1 cellular context compared by ENCODE assay signal in the genomic region with DNA sequence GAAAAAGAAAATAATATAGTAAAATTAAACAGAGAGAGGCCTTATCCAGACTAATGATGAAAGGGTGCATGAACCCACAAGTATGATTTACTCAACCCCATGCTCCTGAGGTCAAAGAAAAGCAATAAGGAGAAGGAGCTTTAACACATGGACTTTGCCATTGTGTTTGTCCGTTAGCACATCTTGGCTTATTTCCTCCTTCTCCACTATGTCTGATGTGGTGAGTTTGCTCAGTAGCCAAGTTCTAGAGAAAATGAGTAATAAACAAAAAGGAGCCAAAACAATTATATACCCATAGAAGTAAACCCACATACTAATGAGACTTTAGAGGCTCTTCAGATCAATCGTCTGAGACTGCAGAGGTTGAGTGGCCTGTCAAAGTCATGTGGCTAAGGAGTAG.
TF ChIP-seq lines count a peak whose summit lies in the region.

No MANE protein-coding gene starts in this region.

TF ChIP-seq in K562, 482 proteins besides CTCF, POLR2A, EP300 and RAD21 (continued from another document):
- peak in 1 of 2 experiments; percentile 47; a peak in 1 of 4 replicates for TF ChIP-seq MNT (conservative IDR thresholded peaks at IDR 0.05)
- TF ChIP-seq, protein P1, sequence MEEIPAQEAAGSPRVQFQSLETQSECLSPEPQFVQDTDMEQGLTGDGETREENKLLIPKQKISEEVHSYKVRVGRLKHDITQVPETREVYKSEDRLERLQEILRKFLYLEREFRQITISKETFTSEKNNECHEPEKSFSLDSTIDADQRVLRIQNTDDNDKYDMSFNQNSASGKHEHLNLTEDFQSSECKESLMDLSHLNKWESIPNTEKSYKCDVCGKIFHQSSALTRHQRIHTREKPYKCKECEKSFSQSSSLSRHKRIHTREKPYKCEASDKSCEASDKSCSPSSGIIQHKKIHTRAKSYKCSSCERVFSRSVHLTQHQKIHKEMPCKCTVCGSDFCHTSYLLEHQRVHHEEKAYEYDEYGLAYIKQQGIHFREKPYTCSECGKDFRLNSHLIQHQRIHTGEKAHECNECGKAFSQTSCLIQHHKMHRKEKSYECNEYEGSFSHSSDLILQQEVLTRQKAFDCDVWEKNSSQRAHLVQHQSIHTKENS (CRISPR knock-in tag; IDR thresholded peaks at IDR 0.05): no peak
- TF ChIP-seq FOXA3 (CRISPR knock-in tag; conservative IDR thresholded peaks at IDR 0.05 in 1 of 2, IDR thresholded peaks at IDR 0.05 in 1 of 2): no peak
- TF ChIP-seq, protein P2, sequence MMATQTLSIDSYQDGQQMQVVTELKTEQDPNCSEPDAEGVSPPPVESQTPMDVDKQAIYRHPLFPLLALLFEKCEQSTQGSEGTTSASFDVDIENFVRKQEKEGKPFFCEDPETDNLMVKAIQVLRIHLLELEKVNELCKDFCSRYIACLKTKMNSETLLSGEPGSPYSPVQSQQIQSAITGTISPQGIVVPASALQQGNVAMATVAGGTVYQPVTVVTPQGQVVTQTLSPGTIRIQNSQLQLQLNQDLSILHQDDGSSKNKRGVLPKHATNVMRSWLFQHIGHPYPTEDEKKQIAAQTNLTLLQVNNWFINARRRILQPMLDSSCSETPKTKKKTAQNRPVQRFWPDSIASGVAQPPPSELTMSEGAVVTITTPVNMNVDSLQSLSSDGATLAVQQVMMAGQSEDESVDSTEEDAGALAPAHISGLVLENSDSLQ (IDR thresholded peaks at IDR 0.05): 0 out of 2 replicates have a peak, but pooled peaks have one; percentile 28
- TF ChIP-seq POLR2AphosphoS5 (IDR thresholded peaks at IDR 0.05; ENCODE audit: control insufficient read depth, insufficient read depth, low read depth, low read length): no peak
- no peak for TF ChIP-seq SETDB1 (IDR thresholded peaks at IDR 0.05; ENCODE audit: low read length)
- no peak for TF ChIP-seq THRAP3 (IDR thresholded peaks at IDR 0.05; ENCODE audit: borderline replicate concordance)
- TF ChIP-seq ZNF354B (CRISPR knock-in tag; IDR thresholded peaks at IDR 0.05): no peak
- no peak for TF ChIP-seq AFF4 (CRISPR knock-in tag; IDR thresholded peaks at IDR 0.05)
TF ChIP-seq in K562: peak in this region for 3.
